ENCODE assay signal across 23 cellular contexts in the genomic region with DNA sequence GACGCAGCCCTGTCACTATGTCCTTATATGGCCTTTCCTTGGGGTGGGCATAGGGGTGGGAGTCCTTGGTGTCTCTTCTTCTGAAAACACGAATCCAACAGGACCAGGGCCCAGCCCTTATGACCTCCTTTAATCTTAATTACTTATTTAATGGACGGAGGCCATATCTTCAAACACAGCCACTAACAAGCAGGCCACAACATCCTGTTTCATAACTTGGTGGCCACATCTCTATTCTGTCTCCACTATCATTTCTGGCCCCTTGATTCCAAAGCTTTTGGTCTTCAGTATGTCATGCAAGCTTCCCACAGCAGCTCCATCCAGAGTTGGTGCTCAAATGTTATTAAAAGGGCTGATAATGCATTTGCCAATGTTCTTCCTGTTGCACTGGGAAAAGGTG.
"Had no signal": no experiment of that assay in that cellular context is flagged by ENCODE, and none has a peak within 500 bp of the region (broad histone marks: within the 10 kb centered on the region; RNA-seq: fewer than 3 reads in every experiment).

No MANE protein-coding gene starts in this region.

- ATAC-seq: activated CD8-positive, alpha-beta memory T cell treated with anti-CD3 and anti-CD28 coated beads, Interleukin-2, amount 10 ng/mL, durations not matched to agents 7 days and 5 days; activated naive CD8-positive, alpha-beta T cell treated with anti-CD3 and anti-CD28 coated beads, Interleukin-2, amount 50 U/mL, for 24 hours; Panc1; WTC11 had no signal

- DNase-seq: activated CD4-positive, alpha-beta memory T cell treated with anti-CD3 and anti-CD28 coated beads, Interleukin-2, amount 10 ng/mL, durations not matched to agents 7 days and 5 days; activated CD4-positive, alpha-beta T cell treated with anti-CD3 and anti-CD28 coated beads for 4 hours; activated CD4-positive, CD25-positive, alpha-beta regulatory T cell treated with anti-CD3 and anti-CD28 coated beads, Interleukin-2, amount 50 U/mL, for 72 hours; activated CD8-positive, alpha-beta memory T cell treated with anti-CD3 and anti-CD28 coated beads for 24 hours; activated CD8-positive, alpha-beta memory T cell treated with anti-CD3 and anti-CD28 coated beads, Interleukin-2, amount 10 ng/mL, durations not matched to agents 7 days and 5 days; activated CD8-positive, alpha-beta memory T cell treated with anti-CD3 and anti-CD28 coated beads, Interleukin-2, amount 50 U/mL, for 48 hours; activated effector memory CD4-positive, alpha-beta T cell treated with Interleukin-2 at 50 U/mL for 16 hours; activated naive CD4-positive, alpha-beta T cell treated with anti-CD3 and anti-CD28 coated beads, Interleukin-2, amount 10 ng/mL, durations not matched to agents 7 days and 5 days; activated naive CD8-positive, alpha-beta T cell treated with anti-CD3 and anti-CD28 coated beads, Interleukin-2, amount 50 U/mL, for 24 hours; activated T-cell treated with anti-CD3 and anti-CD28 coated beads, Interleukin-2, amount 50 U/mL, for 48 hours; anterior cingulate cortex; caudate nucleus; cerebellar nuclear complex; NCI-H1105; NCI-H1417 treated with DMSO at 0.1 percent for 48 hours; NCI-H1930; NCI-H2081 treated with DMSO at 0.1 percent for 48 hours; NCI-H226; NCI-H524 treated with DMSO at 0.1 percent for 48 hours; SHP77; SJCRH30 had no signal
